ENCODE assay signal across 11 cellular contexts in the genomic region with DNA sequence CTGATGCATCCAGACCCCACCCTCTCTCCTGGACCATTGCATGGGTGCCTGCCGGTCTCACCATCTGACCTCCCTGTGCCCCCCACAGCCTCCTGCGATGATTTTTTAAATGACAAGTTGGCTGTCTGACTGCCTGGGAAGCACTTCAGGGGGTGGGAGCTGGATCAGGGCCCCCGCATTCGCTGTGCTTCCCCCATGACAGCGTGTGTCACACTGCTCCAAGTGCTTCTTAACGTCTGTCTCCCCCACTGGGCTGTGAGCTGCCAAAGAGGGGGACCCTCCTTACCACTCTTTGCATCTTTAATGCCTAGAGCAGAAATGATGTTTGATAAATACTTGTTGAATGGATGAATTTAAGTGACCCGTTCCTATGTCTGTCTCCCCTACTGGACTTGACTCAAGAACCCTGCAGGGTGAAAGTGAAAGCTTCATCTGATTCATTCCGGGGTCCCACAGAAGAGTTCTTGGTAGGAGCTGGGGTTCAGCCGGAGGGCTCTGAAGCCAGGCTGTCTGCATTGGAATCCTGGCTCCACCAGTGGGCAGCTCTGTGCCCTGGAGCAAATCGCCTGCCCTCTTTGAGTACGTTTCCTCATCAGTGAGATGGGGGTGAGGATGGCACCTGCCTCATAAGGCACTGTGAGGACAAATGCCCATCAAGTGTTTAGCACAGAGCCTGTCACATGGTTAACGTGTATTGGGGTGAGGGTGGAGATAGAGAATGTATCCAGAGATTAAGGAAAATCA. TPM values are rescaled to one million over a fixed set of nuclear protein-coding genes. Genes with fewer than 3 reads are reported as not detected.
A peak's percentile ranks its signal among the peaks of the same experiment; 100 is the strongest.
DNase-seq lines count a peak whose midpoint lies in the region; ATAC-seq, FAIRE-seq and TF ChIP-seq lines count a peak whose summit lies in the region.
"Had no signal": no experiment of that assay in that cellular context is flagged by ENCODE, and none has a peak within 500 bp of the region (broad histone marks: within the 10 kb centered on the region; RNA-seq: fewer than 3 reads in every experiment).

No MANE protein-coding gene starts in this region.

- no peak for TF ChIP-seq RAD21 in HepG2 (CRISPR knock-in tag; IDR thresholded peaks at IDR 0.05)

- 41% methylated on average over 10 of the region's 12 CpGs for WGBS in HepG2 (ENCODE audit: low lambda C conversion rate)
- WGBS in right lobe of liver (ENCODE audit: insufficient coverage, low coverage, low lambda C conversion rate, missing lambda C conversion rate): 47% methylated on average over 5 of the region's 12 CpGs

- H3K9me3 ChIP-seq in HepG2 (ENCODE audit: low read length) (no peaks in the 10 kb centered on the region), right lobe of liver (no peaks in the 10 kb centered on the region)

- intact Hi-C loops in HepG2 (cut with micrococcal nuclease; ENCODE audit: unreplicated experiment) (no loop called here), right lobe of liver (cut with DNase I) (loop anchor here in 1 of 2 donors (10.0 kb wide), 1 partner anchor 87 kb away; a partner anchor contains a TSS)

- FAIRE-seq in HepG2 (lab: Jason Lieb, UNC): no peak
- FAIRE-seq in GM12891 (lab: Jason Lieb, UNC): no peak
- FAIRE-seq: bronchial epithelial cell had no signal

- H3K4me2 ChIP-seq in HepG2 (ENCODE audit: low read depth, low read length): peak overlapping the region; percentile 43; the same call in 1 of the 2 replicates
- H3K4me2 ChIP-seq: PC-9 had no signal

- TF ChIP-seq POLR2A in HepG2 (IDR thresholded peaks at IDR 0.05; ENCODE audit: insufficient read depth in 1 of 2, low read depth in 2 of 2, low read length in 2 of 2): no peak
- TF ChIP-seq POLR2A in right lobe of liver (IDR thresholded peaks at IDR 0.05): no peak
- no peak for TF ChIP-seq POLR2A in GM12891 (IDR thresholded peaks at IDR 0.05; ENCODE audit: low read depth, low read length)

- H4K20me1 ChIP-seq in HepG2 (ENCODE audit: insufficient read depth, low read length): no peaks in the 10 kb centered on the region

- 0 out of 2 replicates have a peak, but pooled peaks have one; percentile 12 for TF ChIP-seq CTCF in HepG2 (CRISPR knock-in tag; IDR thresholded peaks at IDR 0.05)
- peak in 1 of 4 donors; percentile 5 for TF ChIP-seq CTCF in right lobe of liver (IDR thresholded peaks at IDR 0.05)

- H3K27ac ChIP-seq in HepG2 (ENCODE audit: extremely low read length, insufficient read depth, low read length) (no peak overlapping the region), right lobe of liver (no peak overlapping the region), angular gyrus (ENCODE audit: low read depth, low read length) (peak overlapping the region; percentile 89)
- H3K27ac ChIP-seq: PC-9 had no signal

- no peaks in the 10 kb centered on the region for H3K79me2 ChIP-seq in HepG2 (ENCODE audit: insufficient read depth, low read length)

- CTCF ChIA-PET in HepG2 (lab: Yijun Ruan, JAX; ENCODE audit: low intra/inter-chr PET ratio, low total read pairs): interaction anchor here (0.6 kb wide), 1 partner anchor 90 kb away, joined by 3 read pairs; no protein-coding TSS in a partner anchor

- ATAC-seq in HepG2 (peak; percentile 14; the same call in 2 of the 3 replicates), right lobe of liver (no peak), left lobe of liver (peak; percentile 17)

- H3K4me3 ChIP-seq in HepG2 (replicated peaks in 1 of 3; ENCODE audit: insufficient read depth in 1 of 3, low read depth in 2 of 3, low read length in 3 of 3) (peak overlapping the region in 1 of 3 experiments; percentile 1; a peak in 1 of 6 replicates), right lobe of liver (no peak overlapping the region)
- H3K4me3 ChIP-seq: PC-9 had no signal

- H3K9ac ChIP-seq in HepG2 (ENCODE audit: insufficient read depth, low read depth, low read length): no peak overlapping the region

- in situ Hi-C loops in HepG2 (cut with HindIII; ENCODE audit: extremely low pct_ligation_motif_present, low pct_unique_long_range_greater_than_20kb): no loop called here

- peaks cover 55% of the 10 kb centered on the region for H3K4me1 ChIP-seq in HepG2 (ENCODE audit: insufficient read depth, low read length)
- no peaks in the 10 kb centered on the region for H3K4me1 ChIP-seq in right lobe of liver

- BruUV-seq in HepG2 (replicated peaks; lab: Mats Ljungman, UMichigan): no TSS peak

- no peaks in the 10 kb centered on the region for H3K36me3 ChIP-seq in HepG2 (replicated peaks in 1 of 2; ENCODE audit: control insufficient read depth in 1 of 2, insufficient read depth in 2 of 2, low read length in 2 of 2)
- H3K36me3 ChIP-seq in right lobe of liver: no peaks in the 10 kb centered on the region

- no peak for DNase-seq in HepG2 (ENCODE audit: low spot score)
- no peak for DNase-seq in right lobe of liver
- DNase-seq in left lobe of liver (ENCODE audit: low spot score): no peak
- no peak for DNase-seq in amygdala (lab: John Stamatoyannopoulos, UW)
- DNase-seq in GM12891 (ENCODE audit: insufficient read length, low spot score): no peak
- DNase-seq in stimulated activated naive CD4-positive, alpha-beta T cell treated with Interleukin-2 at 50 U/mL for 16 hours (lab: John Stamatoyannopoulos, UW): no peak
- DNase-seq in stimulated activated CD8-positive, alpha-beta memory T cell treated with anti-CD3 and anti-CD28 coated beads, Interleukin-4, amount 100 ng/mL, for 48 hours: no peak
- DNase-seq: NCI-H345, PC-9 had no signal

- peaks cover 9 to 47% of the 10 kb centered on the region in 2 experiments; a peak in 3 of 5 replicates for H3K27me3 ChIP-seq in HepG2 (ENCODE audit: control insufficient read depth in 1 of 2, insufficient read depth in 2 of 2, low read length in 2 of 2)
- no peaks in the 10 kb centered on the region for H3K27me3 ChIP-seq in right lobe of liver

- no peak for TF ChIP-seq EP300 in HepG2 (IDR thresholded peaks at IDR 0.05; ENCODE audit: low read depth in 2 of 2, low read length in 2 of 2)
- no peak for TF ChIP-seq EP300 in HepG2 (CRISPR knock-in tag; IDR thresholded peaks at IDR 0.05; ENCODE audit: borderline replicate concordance)

- H2AFZ ChIP-seq in HepG2 (ENCODE audit: low read length): no peak overlapping the region
- H2AFZ ChIP-seq: PC-9 had no signal

- POLR2A ChIA-PET in HepG2 (lab: Yijun Ruan, JAX): interaction anchor here (1.4 kb wide), 1 partner anchor 35 kb away, joined by 3 read pairs; no protein-coding TSS in a partner anchor

TF ChIP-seq in GM12891, 5 proteins besides CTCF, POLR2A, EP300 and RAD21 (continues in another document):
- TF ChIP-seq PAX5 (IDR thresholded peaks at IDR 0.05; ENCODE audit: insufficient read depth, low read length, severe bottlenecking): no peak

RNA-seq across cellular contexts. Expression of a gene that starts 7.6 kb away (rescaled TPM):
- total RNA-seq in HepG2 (2016; rRNA removed; fragmentation: Illumina TruSeq; extraction: Trizol) (4.5 and 5.6 TPM in 2 replicates), right lobe of liver (10 to 100 TPM in 5 of 6 experiments, 1 to 10 TPM in 1; 6.6 to 72.9 (median 16.6) TPM), left lobe of liver (12.1 TPM)
- 1.2 and 1.5 TPM in 2 replicates for total RNA-seq in HepG2 (2016; cell fraction: cytosol; rRNA removed; fragmentation: Illumina TruSeq; extraction: Trizol; ENCODE audit: low read depth)
- 3.9 and 5.3 TPM in 2 replicates for total RNA-seq in HepG2 (2016; cell fraction: insoluble cytoplasmic fraction; rRNA removed; fragmentation: Illumina TruSeq; extraction: Trizol)
- total RNA-seq in HepG2 (2016; cell fraction: membrane; rRNA removed; fragmentation: Illumina TruSeq; extraction: Trizol): 6.1 and 7.2 TPM in 2 replicates
- 12.2 and 14.1 TPM in 2 replicates for total RNA-seq in HepG2 (2016; cell fraction: nucleus; rRNA removed; fragmentation: Illumina TruSeq; extraction: Trizol)
- polyA plus RNA-seq in HepG2 (2011; rRNA removed): 4.1 and 6.0 TPM in 2 replicates
- polyA plus RNA-seq in HepG2 (2011; cell fraction: cytosol; rRNA removed): 3.2 TPM in 2 replicates
- 15.1 and 28.0 TPM in 2 replicates for polyA plus RNA-seq in HepG2 (2011; cell fraction: nucleus; rRNA removed)
- 8.0 and 12.9 TPM in 2 replicates for polyA plus RNA-seq in HepG2 (2012)
- 7.1 and 8.0 TPM in 2 replicates for polyA plus RNA-seq in HepG2 (2016; cell fraction: cytosol; fragmentation: Illumina TruSeq; extraction: Trizol; ENCODE audit: low read depth)
- 24.2 and 37.9 TPM in 2 replicates for polyA plus RNA-seq in HepG2 (2016; cell fraction: insoluble cytoplasmic fraction; fragmentation: Illumina TruSeq; extraction: Trizol; ENCODE audit: low read depth)
- 26.2 and 30.0 TPM in 2 replicates for polyA plus RNA-seq in HepG2 (2016; cell fraction: membrane; fragmentation: Illumina TruSeq; extraction: Trizol; ENCODE audit: low read depth)
- polyA plus RNA-seq in HepG2 (2016; cell fraction: nucleus; fragmentation: Illumina TruSeq; extraction: Trizol; ENCODE audit: insufficient read depth, low read depth): 86.2 and 90.3 TPM in 2 replicates
- 0.91 and 8.0 TPM in 2 replicates for polyA minus RNA-seq in HepG2 (2011; rRNA and poly(A)+ RNA removed; ENCODE audit: low replicate concordance)
- 7.8 and 10.3 TPM in 2 replicates for polyA minus RNA-seq in HepG2 (2011; cell fraction: cytosol; rRNA and poly(A)+ RNA removed)
- 5.7 and 14.2 TPM in 2 replicates for polyA minus RNA-seq in HepG2 (2011; cell fraction: nucleus; rRNA and poly(A)+ RNA removed)
- 21.4 TPM for polyA plus RNA-seq in GM12891 (2012; ENCODE audit: low read depth, missing spikeins)

RNA-seq across cellular contexts. Expression of a gene that starts 18.8 kb away (rescaled TPM):
- 3.8 and 5.3 TPM in 2 replicates for total RNA-seq in HepG2 (2016; rRNA removed; fragmentation: Illumina TruSeq; extraction: Trizol)
- total RNA-seq in HepG2 (2016; cell fraction: cytosol; rRNA removed; fragmentation: Illumina TruSeq; extraction: Trizol; ENCODE audit: low read depth): 9.0 and 9.4 TPM in 2 replicates
- total RNA-seq in HepG2 (2016; cell fraction: insoluble cytoplasmic fraction; rRNA removed; fragmentation: Illumina TruSeq; extraction: Trizol): 3.9 and 5.8 TPM in 2 replicates
- 14.7 TPM in 2 replicates for total RNA-seq in HepG2 (2016; cell fraction: membrane; rRNA removed; fragmentation: Illumina TruSeq; extraction: Trizol)
- 3.5 and 4.5 TPM in 2 replicates for total RNA-seq in HepG2 (2016; cell fraction: nucleus; rRNA removed; fragmentation: Illumina TruSeq; extraction: Trizol)
- 7.8 and 9.2 TPM in 2 replicates for polyA plus RNA-seq in HepG2 (2011; rRNA removed)
- polyA plus RNA-seq in HepG2 (2011; cell fraction: cytosol; rRNA removed): 6.4 and 8.0 TPM in 2 replicates
- polyA plus RNA-seq in HepG2 (2011; cell fraction: nucleus; rRNA removed): 11.6 and 14.0 TPM in 2 replicates
- polyA plus RNA-seq in HepG2 (2012): 6.1 and 6.7 TPM in 2 replicates
- polyA plus RNA-seq in HepG2 (2016; cell fraction: cytosol; fragmentation: Illumina TruSeq; extraction: Trizol; ENCODE audit: low read depth): 19.5 and 20.0 TPM in 2 replicates
- 6.3 and 6.4 TPM in 2 replicates for polyA plus RNA-seq in HepG2 (2016; cell fraction: insoluble cytoplasmic fraction; fragmentation: Illumina TruSeq; extraction: Trizol; ENCODE audit: low read depth)
- polyA plus RNA-seq in HepG2 (2016; cell fraction: membrane; fragmentation: Illumina TruSeq; extraction: Trizol; ENCODE audit: low read depth): 24.8 and 25.5 TPM in 2 replicates
- 14.2 and 15.5 TPM in 2 replicates for polyA plus RNA-seq in HepG2 (2016; cell fraction: nucleus; fragmentation: Illumina TruSeq; extraction: Trizol; ENCODE audit: insufficient read depth, low read depth)
- 11.3 TPM in 1 of 2 replicates, not detected in the other for polyA minus RNA-seq in HepG2 (2011; rRNA and poly(A)+ RNA removed; ENCODE audit: low replicate concordance)
- 4.0 and 5.3 TPM in 2 replicates for polyA minus RNA-seq in HepG2 (2011; cell fraction: cytosol; rRNA and poly(A)+ RNA removed)
- 3.1 and 6.0 TPM in 2 replicates for polyA minus RNA-seq in HepG2 (2011; cell fraction: nucleus; rRNA and poly(A)+ RNA removed)
- total RNA-seq in right lobe of liver: not detected
- total RNA-seq in left lobe of liver: not detected
- 2.9 TPM for polyA plus RNA-seq in GM12891 (2012; ENCODE audit: low read depth, missing spikeins)

Comparison
In these comparisons a context has a peak if more than half of its experiments do, and no peak if none do; other contexts are left out.
1. ATAC-seq: peak in HepG2 (single experiment) and left lobe of liver (single experiment); none in right lobe of liver (0 of 4).